Comparison of ENCODE assay signal across 19 cellular contexts in the genomic region with DNA sequence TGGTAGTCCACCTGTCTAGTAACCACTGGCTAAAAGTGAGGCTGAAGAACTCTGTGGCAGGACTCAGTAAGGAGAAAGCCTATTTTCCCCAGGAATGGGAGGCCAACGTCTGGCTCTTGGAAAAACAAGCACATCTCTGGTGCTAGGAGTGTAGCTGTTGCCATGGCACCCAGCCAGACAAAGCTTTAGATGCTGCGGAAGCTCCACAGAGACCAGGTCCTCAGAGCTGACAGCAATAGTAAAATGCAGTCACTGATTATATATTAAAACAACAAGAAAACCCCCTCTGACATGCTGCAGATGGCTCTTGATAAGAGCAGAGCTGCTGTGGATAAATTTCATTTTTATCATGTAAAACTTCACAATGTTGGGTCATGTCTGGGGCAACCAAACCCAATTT.
DNase-seq lines count a peak whose midpoint lies in the region; FAIRE-seq and TF ChIP-seq lines count a peak whose summit lies in the region.
"Had no signal": no experiment of that assay in that cellular context is flagged by ENCODE, and none has a peak within 500 bp of the region (broad histone marks: within the 10 kb centered on the region; RNA-seq: fewer than 3 reads in every experiment).

No MANE protein-coding gene starts in this region.

- no peak overlapping the region for H3K4me3 ChIP-seq in left ventricle myocardium inferior
- H3K4me3 ChIP-seq: heart left ventricle, SJCRH30 had no signal

- H3K27ac ChIP-seq in left ventricle myocardium inferior (replicated peaks): no peak overlapping the region
- H3K27ac ChIP-seq: 22Rv1, heart left ventricle, HL-60, SJCRH30 had no signal

- no peak overlapping the region for H3K27ac Mint-ChIP-seq in chondrocyte (ENCODE audit: unreplicated experiment)
- H3K27ac Mint-ChIP-seq: activated CD4-positive, alpha-beta T cell treated with anti-CD3 and anti-CD28 coated beads, Interleukin-2, amount 10 ng/mL, durations not matched to agents 7 days and 5 days; activated naive CD8-positive, alpha-beta T cell treated with anti-CD3 and anti-CD28 coated beads, Interleukin-2, amount 10 ng/mL, durations not matched to agents 7 days and 5 days; activated T-cell treated with anti-CD3 and anti-CD28 coated beads, Interleukin-2, amount 50 U/mL, for 24 hours; CD14-positive monocyte had no signal

- H3K4me1 ChIP-seq in left ventricle myocardium inferior: peaks cover 9% of the 10 kb centered on the region

- no peaks in the 10 kb centered on the region for H3K27me3 ChIP-seq in left ventricle myocardium inferior (ENCODE audit: low read depth)
- H3K27me3 ChIP-seq: heart left ventricle, SJCRH30 had no signal

- no peaks in the 10 kb centered on the region for H3K36me3 Mint-ChIP-seq in chondrocyte (ENCODE audit: low read depth)
- H3K36me3 Mint-ChIP-seq: activated naive CD8-positive, alpha-beta T cell treated with anti-CD3 and anti-CD28 coated beads, Interleukin-2, amount 10 ng/mL, durations not matched to agents 7 days and 5 days; CD14-positive monocyte had no signal

- H3K36me3 ChIP-seq in left ventricle myocardium inferior: no peaks in the 10 kb centered on the region
- H3K36me3 ChIP-seq: heart left ventricle, SJCRH30 had no signal

- DNase-seq in DMS 273 (lab: John Stamatoyannopoulos, UW; ENCODE audit: unreplicated experiment): peak; percentile 83
- no peak for DNase-seq in DMS 273 treated with DMSO at 0.1 percent for 48 hours (lab: John Stamatoyannopoulos, UW)
- peak; percentile 96 for DNase-seq in SK-N-DZ (ENCODE audit: low spot score)
- DNase-seq in left ventricle myocardium inferior: peak; percentile 40
- peak in 6 of 10 donors; percentile 11 to 82 (median 25) for DNase-seq in posterior cingulate gyrus
- no peak for DNase-seq in EL
- DNase-seq in chondrocyte (ENCODE audit: low spot score): no peak
- no peak for DNase-seq in H54 (ENCODE audit: insufficient read length, low spot score)
- DNase-seq: activated CD4-positive, alpha-beta T cell treated with anti-CD3 and anti-CD28 coated beads, Interleukin-2, amount 10 ng/mL, durations not matched to agents 7 days and 5 days; activated naive CD8-positive, alpha-beta T cell treated with anti-CD3 and anti-CD28 coated beads, Interleukin-2, amount 10 ng/mL, durations not matched to agents 7 days and 5 days; activated T-cell treated with anti-CD3 and anti-CD28 coated beads, Interleukin-2, amount 50 U/mL, for 24 hours; Karpas-422; NCI-H187 treated with DMSO at 0.1 percent for 48 hours had no signal

- TF ChIP-seq CTCF in left ventricle myocardium inferior (IDR thresholded peaks at IDR 0.05; ENCODE audit: borderline replicate concordance): no peak
- no peak for TF ChIP-seq CTCF in chondrocyte (IDR thresholded peaks at IDR 0.05)

- peaks cover 6% of the 10 kb centered on the region for H3K4me1 Mint-ChIP-seq in chondrocyte (ENCODE audit: low read depth)
- H3K4me1 Mint-ChIP-seq: activated CD4-positive, alpha-beta T cell treated with anti-CD3 and anti-CD28 coated beads, Interleukin-2, amount 10 ng/mL, durations not matched to agents 7 days and 5 days; activated naive CD8-positive, alpha-beta T cell treated with anti-CD3 and anti-CD28 coated beads, Interleukin-2, amount 10 ng/mL, durations not matched to agents 7 days and 5 days; CD14-positive monocyte had no signal

- intact Hi-C loops in left ventricle myocardium inferior (cut with micrococcal nuclease) (no loop called here), posterior cingulate gyrus (cut with DNase I) (no loop called here)

- peaks cover 5% of the 10 kb centered on the region for H3K9me3 Mint-ChIP-seq in chondrocyte (ENCODE audit: low read depth)
- H3K9me3 Mint-ChIP-seq: activated CD4-positive, alpha-beta T cell treated with anti-CD3 and anti-CD28 coated beads, Interleukin-2, amount 10 ng/mL, durations not matched to agents 7 days and 5 days; activated naive CD8-positive, alpha-beta T cell treated with anti-CD3 and anti-CD28 coated beads, Interleukin-2, amount 10 ng/mL, durations not matched to agents 7 days and 5 days; activated T-cell treated with anti-CD3 and anti-CD28 coated beads, Interleukin-2, amount 50 U/mL, for 24 hours had no signal

- no peak for TF ChIP-seq POLR2A in H54 (IDR thresholded peaks at IDR 0.05; ENCODE audit: low read depth, low read length)

- no peaks in the 10 kb centered on the region for H3K9me3 ChIP-seq in left ventricle myocardium inferior (replicated peaks)
- H3K9me3 ChIP-seq: heart left ventricle, SJCRH30 had no signal

- no peak overlapping the region for H3K4me3 Mint-ChIP-seq in chondrocyte (ENCODE audit: unreplicated experiment)
- H3K4me3 Mint-ChIP-seq: activated CD4-positive, alpha-beta T cell treated with anti-CD3 and anti-CD28 coated beads, Interleukin-2, amount 10 ng/mL, durations not matched to agents 7 days and 5 days; activated naive CD8-positive, alpha-beta T cell treated with anti-CD3 and anti-CD28 coated beads, Interleukin-2, amount 10 ng/mL, durations not matched to agents 7 days and 5 days; activated T-cell treated with anti-CD3 and anti-CD28 coated beads, Interleukin-2, amount 50 U/mL, for 24 hours; CD14-positive monocyte had no signal

- no peak for FAIRE-seq in H54 (lab: Jason Lieb, UNC)
- FAIRE-seq: colon had no signal

- H3K27me3 Mint-ChIP-seq in chondrocyte (ENCODE audit: low read depth): peaks cover 6% of the 10 kb centered on the region
- H3K27me3 Mint-ChIP-seq: activated CD4-positive, alpha-beta T cell treated with anti-CD3 and anti-CD28 coated beads, Interleukin-2, amount 10 ng/mL, durations not matched to agents 7 days and 5 days; activated T-cell treated with anti-CD3 and anti-CD28 coated beads, Interleukin-2, amount 50 U/mL, for 24 hours had no signal

Comparison
In these comparisons a context has a peak if more than half of its experiments do, and no peak if none do; other contexts are left out.
1. DNase-seq: peak in DMS 273 (single experiment), SK-N-DZ (single experiment), left ventricle myocardium inferior (single experiment) and posterior cingulate gyrus (6 of 10); none in DMS 273 treated with DMSO at 0.1 percent for 48 hours (single experiment), EL (single experiment), chondrocyte (single experiment) and H54 (single experiment).